1 cellular context compared by ENCODE assay signal in the genomic region with DNA sequence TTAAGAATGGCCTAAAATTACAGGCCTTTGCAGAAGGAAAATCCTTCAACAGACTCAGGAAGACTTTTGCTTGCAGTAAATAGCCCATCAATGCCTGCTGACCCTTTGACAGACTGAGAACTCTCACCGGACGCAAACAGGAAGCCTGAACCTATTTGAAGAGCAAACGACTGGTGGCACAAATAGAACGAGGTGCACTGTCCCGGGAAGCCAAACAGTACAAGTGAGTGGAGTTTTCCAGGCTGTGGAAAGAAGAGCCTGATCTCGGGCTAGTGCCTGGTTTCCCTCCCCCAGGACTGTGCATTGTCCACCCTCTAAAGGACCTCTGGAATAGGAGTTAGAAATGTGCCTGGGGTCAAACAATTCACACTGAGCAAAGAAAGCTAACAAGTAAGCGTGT.
A peak's percentile ranks its signal among the peaks of the same experiment; 100 is the strongest.
TF ChIP-seq lines count a peak whose summit lies in the region.

No MANE protein-coding gene starts in this region.

TF ChIP-seq in HepG2, 621 proteins besides CTCF, POLR2A, EP300 and RAD21 (continued from another document):
- TF ChIP-seq, protein P1, sequence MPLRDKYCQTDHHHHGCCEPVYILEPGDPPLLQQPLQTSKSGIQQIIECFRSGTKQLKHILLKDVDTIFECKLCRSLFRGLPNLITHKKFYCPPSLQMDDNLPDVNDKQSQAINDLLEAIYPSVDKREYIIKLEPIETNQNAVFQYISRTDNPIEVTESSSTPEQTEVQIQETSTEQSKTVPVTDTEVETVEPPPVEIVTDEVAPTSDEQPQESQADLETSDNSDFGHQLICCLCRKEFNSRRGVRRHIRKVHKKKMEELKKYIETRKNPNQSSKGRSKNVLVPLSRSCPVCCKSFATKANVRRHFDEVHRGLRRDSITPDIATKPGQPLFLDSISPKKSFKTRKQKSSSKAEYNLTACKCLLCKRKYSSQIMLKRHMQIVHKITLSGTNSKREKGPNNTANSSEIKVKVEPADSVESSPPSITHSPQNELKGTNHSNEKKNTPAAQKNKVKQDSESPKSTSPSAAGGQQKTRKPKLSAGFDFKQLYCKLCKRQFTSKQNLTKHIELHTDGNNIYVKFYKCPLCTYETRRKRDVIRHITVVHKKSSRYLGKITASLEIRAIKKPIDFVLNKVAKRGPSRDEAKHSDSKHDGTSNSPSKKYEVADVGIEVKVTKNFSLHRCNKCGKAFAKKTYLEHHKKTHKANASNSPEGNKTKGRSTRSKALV (CRISPR knock-in tag; IDR thresholded peaks at IDR 0.05) = no peak
- no peak for TF ChIP-seq JUN (CRISPR knock-in tag; IDR thresholded peaks at IDR 0.05)
- no peak for TF ChIP-seq PCBP1 (IDR thresholded peaks at IDR 0.05; ENCODE audit: borderline replicate concordance, low read depth, low read length)
- TF ChIP-seq ARNTL (CRISPR knock-in tag; IDR thresholded peaks at IDR 0.05) = no peak
- peak; percentile 42; the same call in 1 of the 2 replicates for TF ChIP-seq ETV5 (CRISPR knock-in tag; IDR thresholded peaks at IDR 0.05; ENCODE audit: borderline replicate concordance)
- TF ChIP-seq, protein P2, sequence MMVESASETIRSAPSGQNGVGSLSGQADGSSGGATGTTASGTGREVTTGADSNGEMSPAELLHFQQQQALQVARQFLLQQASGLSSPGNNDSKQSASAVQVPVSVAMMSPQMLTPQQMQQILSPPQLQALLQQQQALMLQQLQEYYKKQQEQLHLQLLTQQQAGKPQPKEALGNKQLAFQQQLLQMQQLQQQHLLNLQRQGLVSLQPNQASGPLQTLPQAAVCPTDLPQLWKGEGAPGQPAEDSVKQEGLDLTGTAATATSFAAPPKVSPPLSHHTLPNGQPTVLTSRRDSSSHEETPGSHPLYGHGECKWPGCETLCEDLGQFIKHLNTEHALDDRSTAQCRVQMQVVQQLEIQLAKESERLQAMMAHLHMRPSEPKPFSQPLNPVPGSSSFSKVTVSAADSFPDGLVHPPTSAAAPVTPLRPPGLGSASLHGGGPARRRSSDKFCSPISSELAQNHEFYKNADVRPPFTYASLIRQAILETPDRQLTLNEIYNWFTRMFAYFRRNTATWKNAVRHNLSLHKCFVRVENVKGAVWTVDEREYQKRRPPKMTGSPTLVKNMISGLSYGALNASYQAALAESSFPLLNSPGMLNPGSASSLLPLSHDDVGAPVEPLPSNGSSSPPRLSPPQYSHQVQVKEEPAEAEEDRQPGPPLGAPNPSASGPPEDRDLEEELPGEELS (CRISPR knock-in tag; IDR thresholded peaks at IDR 0.05) = peak; percentile 24; the same call in 1 of the 2 replicates
- TF ChIP-seq SNAI1 (CRISPR knock-in tag; IDR thresholded peaks at IDR 0.05; ENCODE audit: borderline replicate concordance) = no peak
- no peak for TF ChIP-seq SALL1 (CRISPR knock-in tag; IDR thresholded peaks at IDR 0.05)
- TF ChIP-seq, protein P3, sequence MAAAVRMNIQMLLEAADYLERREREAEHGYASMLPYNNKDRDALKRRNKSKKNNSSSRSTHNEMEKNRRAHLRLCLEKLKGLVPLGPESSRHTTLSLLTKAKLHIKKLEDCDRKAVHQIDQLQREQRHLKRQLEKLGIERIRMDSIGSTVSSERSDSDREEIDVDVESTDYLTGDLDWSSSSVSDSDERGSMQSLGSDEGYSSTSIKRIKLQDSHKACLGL (CRISPR knock-in tag; IDR thresholded peaks at IDR 0.05) = no peak
- TF ChIP-seq SIN3B (IDR thresholded peaks at IDR 0.05; ENCODE audit: low read length) = no peak
- 0 out of 2 replicates have a peak, but pooled peaks have one; percentile 8 for TF ChIP-seq ZMYM4 (CRISPR knock-in tag; IDR thresholded peaks at IDR 0.05)
- no peak for TF ChIP-seq NCOR1 (IDR thresholded peaks at IDR 0.05; ENCODE audit: borderline replicate concordance, low read length)
- TF ChIP-seq ZNF317 (CRISPR knock-in tag; IDR thresholded peaks at IDR 0.05) = 0 out of 2 replicates have a peak, but pooled peaks have one; percentile 21
